Comparison of ENCODE assay signal across 8 cellular contexts in the genomic region with DNA sequence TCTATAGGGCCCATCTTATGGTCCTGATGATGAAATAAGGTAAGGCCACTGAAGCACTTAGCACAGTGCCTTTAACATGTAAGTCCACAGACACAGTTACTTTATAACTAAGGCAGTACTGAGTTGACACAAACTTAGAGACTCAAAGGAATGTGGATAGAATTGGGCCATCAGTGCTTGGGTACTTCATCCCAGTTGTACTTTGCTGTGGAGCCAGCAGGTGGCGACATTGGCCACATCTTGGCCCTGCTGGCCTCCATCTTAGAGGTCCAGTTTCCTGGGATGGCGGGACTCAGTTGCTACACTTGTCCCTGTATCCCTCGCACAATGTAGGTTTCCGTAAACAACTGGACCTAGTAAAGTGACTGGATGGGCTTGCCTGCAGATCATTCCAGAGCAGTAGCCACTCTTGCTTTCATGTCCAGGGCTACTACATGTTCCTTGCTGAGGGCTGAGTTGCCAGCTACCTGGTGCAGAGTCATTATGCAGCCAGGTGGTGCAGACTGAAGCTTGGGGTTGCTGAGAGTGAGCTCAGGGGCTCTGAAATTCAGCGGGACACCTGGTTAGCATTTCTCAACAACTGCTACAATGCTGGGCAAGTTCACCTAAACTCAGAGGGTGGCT.
DNase-seq lines count a peak whose midpoint lies in the region; ATAC-seq and TF ChIP-seq lines count a peak whose summit lies in the region.

No MANE protein-coding gene starts in this region.

- H3K27me3 Mint-ChIP-seq in T-helper 1 cell treated with Interleukin-12 subunit alpha and Interleukin-12 subunit beta and Interleukin-4 antibody, amounts not matched to agents 30 μg/mL and 1 μg/mL, for 36 hours (ENCODE audit: low read depth) = no peaks in the 10 kb centered on the region

- DNase-seq in ELR (ENCODE audit: low read depth) = peak; percentile 81
- DNase-seq in LNCaP clone FGC (ENCODE audit: low read depth) = no peak
- DNase-seq in astrocyte of the cerebellum (ENCODE audit: low read depth) = peak; percentile 54
- DNase-seq in iPS-NIHi11 (ENCODE audit: low spot score) = peak; percentile 75
- DNase-seq in stimulated activated CD4-positive, alpha-beta T cell treated with anti-CD3 and anti-CD28 coated beads, Interleukin-12 subunit alpha, Interleukin-12 subunit beta, amount 100 ng/mL, for 4 hours = peak; percentile 63
- no peak for DNase-seq in GM19238 (ENCODE audit: insufficient read length, low spot score)

- peak; percentile 59 for ATAC-seq in GM21717 (IDR thresholded peaks at IDR 0.05; ENCODE audit: unreplicated experiment)

- H3K4me3 Mint-ChIP-seq in T-helper 1 cell treated with Interleukin-12 subunit alpha and Interleukin-12 subunit beta and Interleukin-4 antibody, amounts not matched to agents 30 μg/mL and 1 μg/mL, for 36 hours = no peak overlapping the region

- in situ Hi-C loops in astrocyte of the cerebellum (cut with HindIII; ENCODE audit: low sequenced_read_pairs) = loop anchor here (5.0 to 25.0 kb wide), 5 partner anchors 199 to 612 kb away; a partner anchor contains a TSS

- H3K4me1 Mint-ChIP-seq in T-helper 1 cell treated with Interleukin-12 subunit alpha and Interleukin-12 subunit beta and Interleukin-4 antibody, amounts not matched to agents 30 μg/mL and 1 μg/mL, for 36 hours (ENCODE audit: low read depth) = peaks cover 18% of the 10 kb centered on the region

- H3K4me3 ChIP-seq in LNCaP clone FGC (ENCODE audit: low read depth, low read length) (no peak overlapping the region), astrocyte of the cerebellum (ENCODE audit: low read depth, low read length) (no peak overlapping the region)

- H3K36me3 Mint-ChIP-seq in T-helper 1 cell treated with Interleukin-12 subunit alpha and Interleukin-12 subunit beta and Interleukin-4 antibody, amounts not matched to agents 30 μg/mL and 1 μg/mL, for 36 hours (ENCODE audit: low read depth) = peaks cover 28% of the 10 kb centered on the region

- H3K9me3 Mint-ChIP-seq in T-helper 1 cell treated with Interleukin-12 subunit alpha and Interleukin-12 subunit beta and Interleukin-4 antibody, amounts not matched to agents 30 μg/mL and 1 μg/mL, for 36 hours = no peaks in the 10 kb centered on the region

- peak overlapping the region; percentile 49 for H3K27ac Mint-ChIP-seq in T-helper 1 cell treated with Interleukin-12 subunit alpha and Interleukin-12 subunit beta and Interleukin-4 antibody, amounts not matched to agents 30 μg/mL and 1 μg/mL, for 36 hours

- TF ChIP-seq CTCF in LNCaP clone FGC (IDR thresholded peaks at IDR 0.05; ENCODE audit: control insufficient read depth, extremely low read depth, insufficient read depth) (peak; percentile 94), astrocyte of the cerebellum (IDR thresholded peaks at IDR 0.05; ENCODE audit: low read depth, low read length, missing control alignments) (peak; percentile 83)

Comparison
In these comparisons a context has a peak if more than half of its experiments do, and no peak if none do; other contexts are left out.
1. DNase-seq: peak in ELR (single experiment), astrocyte of the cerebellum (single experiment), iPS-NIHi11 (single experiment) and stimulated activated CD4-positive, alpha-beta T cell treated with anti-CD3 and anti-CD28 coated beads, Interleukin-12 subunit alpha, Interleukin-12 subunit beta, amount 100 ng/mL, for 4 hours (single experiment); none in LNCaP clone FGC (single experiment) and GM19238 (single experiment).